In genomic region chr12:121796855-121797751, GRCh38 we compare ENCODE assay signal across 8 cellular contexts. TPM values are rescaled to one million over a fixed set of nuclear protein-coding genes. Genes with fewer than 3 reads are reported as not detected.
DNase-seq lines count a peak whose midpoint lies in the region; ATAC-seq and TF ChIP-seq lines count a peak whose summit lies in the region.

No MANE protein-coding gene starts in this region.

- peaks cover 28% of the 10 kb centered on the region for H3K36me3 Mint-ChIP-seq in endothelial cell (ENCODE audit: low read depth, unreplicated experiment)

- H3K36me3 ChIP-seq in BE2C (peaks cover 38% of the 10 kb centered on the region), HUES48 (ENCODE audit: control insufficient read depth, insufficient read depth, low read length) (peaks cover 24% of the 10 kb centered on the region), lung (ENCODE audit: control insufficient read depth in 2 of 2, insufficient read depth in 2 of 2, low read length in 2 of 2) (peaks cover 0 to 4% of the 10 kb centered on the region in 2 donors)

- ATAC-seq in lung (ENCODE audit: insufficient read depth, low FRiP score) (peak; percentile 24), GM21619 (IDR thresholded peaks at IDR 0.05; ENCODE audit: unreplicated experiment) (no peak), GM18498 (IDR thresholded peaks at IDR 0.05; ENCODE audit: unreplicated experiment) (no peak)

- peaks cover 16% of the 10 kb centered on the region for H3K4me1 ChIP-seq in BE2C
- peaks cover 40% of the 10 kb centered on the region for H3K4me1 ChIP-seq in HUES48 (ENCODE audit: control insufficient read depth, insufficient read depth, low read length)
- peaks cover 3 to 26% of the 10 kb centered on the region in 2 donors for H3K4me1 ChIP-seq in lung (ENCODE audit: control insufficient read depth in 2 of 2, insufficient read depth in 2 of 2, low read length in 2 of 2)

- H3K4me3 Mint-ChIP-seq in endothelial cell (ENCODE audit: unreplicated experiment) = peak overlapping the region; percentile 84

- no peaks in the 10 kb centered on the region for H3K9me3 Mint-ChIP-seq in endothelial cell (ENCODE audit: unreplicated experiment)

- peak; percentile 22 for TF ChIP-seq CTCF in BE2C (IDR thresholded peaks at IDR 0.05; ENCODE audit: low read depth, low read length)
- TF ChIP-seq CTCF in endothelial cell (IDR thresholded peaks at IDR 0.05; ENCODE audit: unreplicated experiment) = no peak
- TF ChIP-seq CTCF in lung (IDR thresholded peaks at IDR 0.05; ENCODE audit: control extremely low read depth, extremely low read depth) = peak; percentile 31

- WGBS in lung, 2 donors = 33 to 63% methylated on average over 36 to 39 of the region's 39 CpGs

- no peak overlapping the region for H3K9ac ChIP-seq in HUES48 (ENCODE audit: low read depth, low read length)

- DNase-seq in BE2C (peak; percentile 92), SK-N-DZ (ENCODE audit: low spot score) (peak; percentile 86), endothelial cell (ENCODE audit: low spot score) (peak; percentile 68), lung (ENCODE audit: low spot score) (peak; percentile 94), superior temporal gyrus (ENCODE audit: extremely low spot score) (peak; percentile 78)

- H3K4me3 ChIP-seq in BE2C (ENCODE audit: low read depth, low read length) (peak overlapping the region; percentile 63), HUES48 (ENCODE audit: low read depth, low read length) (peak overlapping the region; percentile 4; the same call in 1 of the 2 replicates), lung (no peak overlapping the region)

- H3K4me1 Mint-ChIP-seq in endothelial cell (ENCODE audit: unreplicated experiment) = peaks cover 47% of the 10 kb centered on the region

- H3K9me3 ChIP-seq in BE2C = no peaks in the 10 kb centered on the region
- no peaks in the 10 kb centered on the region for H3K9me3 ChIP-seq in HUES48 (ENCODE audit: control insufficient read depth, insufficient read depth, low read length)
- no peaks in the 10 kb centered on the region for H3K9me3 ChIP-seq in lung (ENCODE audit: control insufficient read depth in 2 of 2, insufficient read depth in 1 of 2, low read length in 1 of 2)

- peak overlapping the region; percentile 10 for H3K27ac Mint-ChIP-seq in endothelial cell (ENCODE audit: unreplicated experiment)

- H3K27me3 ChIP-seq in BE2C (no peaks in the 10 kb centered on the region), HUES48 (ENCODE audit: control insufficient read depth, insufficient read depth, low read length) (no peaks in the 10 kb centered on the region), lung (ENCODE audit: control insufficient read depth, insufficient read depth) (no peaks in the 10 kb centered on the region)

- peaks cover 33% of the 10 kb centered on the region for H3K27me3 Mint-ChIP-seq in endothelial cell (ENCODE audit: unreplicated experiment)

- H3K27ac ChIP-seq in HUES48 (ENCODE audit: low read depth, low read length) = peak overlapping the region; percentile 25
- peak overlapping the region; percentile 78 to 100 for H3K27ac ChIP-seq in lung (ENCODE audit: low read depth in 1 of 2, low read length in 1 of 2)

RNA-seq across cellular contexts. Expression of gene RHOF, which starts 3.6 kb away (rescaled TPM):
- polyA plus RNA-seq in BE2C (2012; ENCODE audit: insufficient read depth, insufficient read length, low read depth) = 7.0 TPM
- 0.90 and 3.7 TPM in 2 replicates for polyA plus RNA-seq in SK-N-DZ (2014; cell fraction: cytosol; rRNA removed)
- polyA plus RNA-seq in SK-N-DZ (2014; cell fraction: nucleus; rRNA removed) = 57.6 and 75.5 TPM in 2 replicates
- total RNA-seq in endothelial cell (ENCODE audit: unreplicated experiment) (25.7 TPM), lung (10 to 100 TPM; 33.2 to 34.7 TPM)
- polyA plus RNA-seq in lung = 10 to 100 TPM; 15.1 to 16.5 TPM

RNA-seq across cellular contexts. Expression of gene SETD1B, which starts 6.7 kb away (rescaled TPM):
- 31.1 TPM for polyA plus RNA-seq in BE2C (2012; ENCODE audit: insufficient read depth, insufficient read length, low read depth)
- 3.3 and 4.6 TPM in 2 replicates for polyA plus RNA-seq in SK-N-DZ (2014; cell fraction: cytosol; rRNA removed)
- polyA plus RNA-seq in SK-N-DZ (2014; cell fraction: nucleus; rRNA removed) = 3.4 and 6.6 TPM in 2 replicates
- 25.3 TPM for total RNA-seq in endothelial cell (ENCODE audit: unreplicated experiment)
- total RNA-seq in lung = 10 to 100 TPM; 12.4 to 28.1 TPM
- polyA plus RNA-seq in lung = 1 to 10 TPM; 7.3 to 8.3 TPM
